ENCODE assay signal across 8 cellular contexts in genomic region chr2:196499686-196500085, GRCh38.
"Had no signal": no experiment of that assay in that cellular context is flagged by ENCODE, and none has a peak within 500 bp of the region (broad histone marks: within the 10 kb centered on the region; RNA-seq: fewer than 3 reads in every experiment).

No MANE protein-coding gene starts in this region.

- H3K9me3 ChIP-seq: HAP-1 had no signal

- H3K36me3 ChIP-seq: HAP-1 had no signal

- ATAC-seq: HCT116, K562 had no signal

- H3K4me3 ChIP-seq: GM23248, HAP-1, K562 had no signal

- DNase-seq: GM23248, GOT3, H7, HFFc6, IMR-90 had no signal

- H3K4me1 ChIP-seq: HAP-1 had no signal
